Comparison of ENCODE assay signal across 12 cellular contexts in genomic region chr6:37821449-37821848, GRCh38. TPM values are rescaled to one million over a fixed set of nuclear protein-coding genes. Genes with fewer than 3 reads are reported as not detected.
A peak's percentile ranks its signal among the peaks of the same experiment; 100 is the strongest.
DNase-seq lines count a peak whose midpoint lies in the region; ATAC-seq and TF ChIP-seq lines count a peak whose summit lies in the region.
"Had no signal": no experiment of that assay in that cellular context is flagged by ENCODE, and none has a peak within 500 bp of the region (broad histone marks: within the 10 kb centered on the region; RNA-seq: fewer than 3 reads in every experiment).

No MANE protein-coding gene starts in this region.

- H3K36me3 Mint-ChIP-seq in T-helper 2 cell treated with Interferon-gamma antibody and Interleukin-4, amounts not matched to agents 5 μg/mL and 100 μg/mL, for 36 hours (ENCODE audit: low read depth): peaks cover 3% of the 10 kb centered on the region
- peaks cover 4% of the 10 kb centered on the region for H3K36me3 Mint-ChIP-seq in T-helper 17 cell (ENCODE audit: low read depth)

- H3K4me1 ChIP-seq in gastrocnemius medialis (peaks cover 58 to 62% of the 10 kb centered on the region in 2 donors), sigmoid colon (peaks cover 0 to 67% (median 59%) of the 10 kb centered on the region in 4 donors)
- peaks cover 24% of the 10 kb centered on the region for H3K4me1 ChIP-seq in effector memory CD4-positive, alpha-beta T cell (ENCODE audit: control insufficient read depth, insufficient read depth, low read length, poor library complexity, severe bottlenecking)

- H3K27ac ChIP-seq in gastrocnemius medialis (peak overlapping the region; percentile 96 to 99 (median 98)), sigmoid colon (peak overlapping the region in 1 of 4 donors; percentile 98)
- no peak overlapping the region for H3K27ac ChIP-seq in effector memory CD4-positive, alpha-beta T cell (ENCODE audit: insufficient read depth, low read length, poor library complexity, severe bottlenecking)

- no peak for DNase-seq in T-helper 2 cell treated with Interferon-gamma antibody and Interleukin-4, amounts not matched to agents 5 μg/mL and 100 μg/mL, for 36 hours (ENCODE audit: low spot score)
- DNase-seq in T-helper 2 cell (no peak), T-helper 17 cell (no peak), fibroblast of pulmonary artery (ENCODE audit: low read depth) (no peak), gastrocnemius medialis (peak in 1 of 2 donors; percentile 63), amniotic stem cell (lab: John Stamatoyannopoulos, UW) (no peak), sigmoid colon (no peak)
- no peak for DNase-seq in effector memory CD4-positive, alpha-beta T cell
- DNase-seq: GOT3; stimulated activated CD4-positive, alpha-beta T cell treated with anti-CD3 and anti-CD28 coated beads, Interleukin-15, amount 100 ng/mL, for 24 hours; T-helper 9 cell; thyroid gland had no signal

- no peaks in the 10 kb centered on the region for H3K27me3 ChIP-seq in gastrocnemius medialis
- H3K27me3 ChIP-seq in effector memory CD4-positive, alpha-beta T cell (replicated peaks; ENCODE audit: control insufficient read depth, insufficient read depth, low read length, poor library complexity, severe bottlenecking): no peaks in the 10 kb centered on the region
- H3K27me3 ChIP-seq in sigmoid colon: no peaks in the 10 kb centered on the region
- H3K27me3 ChIP-seq: thyroid gland had no signal

- in situ Hi-C loops in gastrocnemius medialis (cut with MboI; ENCODE audit: low sequenced_read_pairs in 4 of 4): no loop called here

- no peak for TF ChIP-seq EP300 in sigmoid colon (IDR thresholded peaks at IDR 0.05)

- H3K9me3 Mint-ChIP-seq in T-helper 2 cell treated with Interferon-gamma antibody and Interleukin-4, amounts not matched to agents 5 μg/mL and 100 μg/mL, for 36 hours: no peaks in the 10 kb centered on the region

- no peaks in the 10 kb centered on the region for H3K36me3 ChIP-seq in gastrocnemius medialis
- no peaks in the 10 kb centered on the region for H3K36me3 ChIP-seq in effector memory CD4-positive, alpha-beta T cell (ENCODE audit: control insufficient read depth, insufficient read depth, low read length)
- no peaks in the 10 kb centered on the region for H3K36me3 ChIP-seq in sigmoid colon
- H3K36me3 ChIP-seq: thyroid gland had no signal

- no peak overlapping the region for H3K27ac Mint-ChIP-seq in T-helper 2 cell treated with Interferon-gamma antibody and Interleukin-4, amounts not matched to agents 5 μg/mL and 100 μg/mL, for 36 hours
- H3K27ac Mint-ChIP-seq in T-helper 17 cell: peak overlapping the region; percentile 59

- H3K27me3 Mint-ChIP-seq in T-helper 2 cell treated with Interferon-gamma antibody and Interleukin-4, amounts not matched to agents 5 μg/mL and 100 μg/mL, for 36 hours (ENCODE audit: low read depth): peaks cover 4% of the 10 kb centered on the region
- H3K27me3 Mint-ChIP-seq in T-helper 17 cell: no peaks in the 10 kb centered on the region

- peaks cover 48% of the 10 kb centered on the region for H3K4me1 Mint-ChIP-seq in T-helper 2 cell treated with Interferon-gamma antibody and Interleukin-4, amounts not matched to agents 5 μg/mL and 100 μg/mL, for 36 hours (ENCODE audit: low read depth)
- H3K4me1 Mint-ChIP-seq in T-helper 17 cell: peaks cover 51% of the 10 kb centered on the region

- peak overlapping the region; percentile 76 for H3K4me3 ChIP-seq in fibroblast of pulmonary artery (replicated peaks; ENCODE audit: low read depth, low read length)
- peak overlapping the region; percentile 87 to 91 (median 89) for H3K4me3 ChIP-seq in gastrocnemius medialis
- no peak overlapping the region for H3K4me3 ChIP-seq in effector memory CD4-positive, alpha-beta T cell (ENCODE audit: insufficient read depth, low read depth, low read length, poor library complexity, severe bottlenecking)
- no peak overlapping the region for H3K4me3 ChIP-seq in sigmoid colon

- peak overlapping the region; percentile 91 for H3K4me3 Mint-ChIP-seq in T-helper 2 cell treated with Interferon-gamma antibody and Interleukin-4, amounts not matched to agents 5 μg/mL and 100 μg/mL, for 36 hours
- H3K4me3 Mint-ChIP-seq in T-helper 17 cell: peak overlapping the region; percentile 39

- H3K9me3 ChIP-seq in T-helper 17 cell (ENCODE audit: control insufficient read depth, low read length, poor library complexity, severe bottlenecking) (no peaks in the 10 kb centered on the region), gastrocnemius medialis (no peaks in the 10 kb centered on the region), sigmoid colon (no peaks in the 10 kb centered on the region)
- no peaks in the 10 kb centered on the region for H3K9me3 ChIP-seq in effector memory CD4-positive, alpha-beta T cell (ENCODE audit: control insufficient read depth, low read length)
- H3K9me3 ChIP-seq: thyroid gland had no signal

- TF ChIP-seq POLR2A in gastrocnemius medialis (IDR thresholded peaks at IDR 0.05) (peak in 1 of 2 donors; percentile 48), sigmoid colon (IDR thresholded peaks at IDR 0.05) (no peak)

- no peak for TF ChIP-seq CTCF in fibroblast of pulmonary artery (IDR thresholded peaks at IDR 0.05; ENCODE audit: low read length, missing control alignments)
- TF ChIP-seq CTCF in gastrocnemius medialis (IDR thresholded peaks at IDR 0.05 in 4 of 5, conservative IDR thresholded peaks at IDR 0.05 in 1 of 5): no peak
- no peak for TF ChIP-seq CTCF in sigmoid colon (IDR thresholded peaks at IDR 0.05)

- ATAC-seq in T-helper 17 cell: no peak
- peak; percentile 12 to 55 for ATAC-seq in gastrocnemius medialis

- intact Hi-C loops in gastrocnemius medialis (cut with DNase I; ENCODE audit: low total_unique reads) (no loop called here), sigmoid colon (cut with DNase I) (loop anchor here (5.0 kb wide), 1 partner anchor 881 kb away; the partner anchor contains the start of gene GLO1)

- WGBS in sigmoid colon, 2 donors: 82 to 89% methylated on average over 7 of the region's 7 CpGs

RNA-seq across cellular contexts. Expression of gene ZFAND3, which starts 1.9 kb away (rescaled TPM):
- total RNA-seq in T-helper 17 cell (10 to 100 TPM; 48.6 to 61.0 TPM), gastrocnemius medialis (10 to 100 TPM; 45.0 to 55.2 (median 49.5) TPM), sigmoid colon (10 to 100 TPM; 34.4 to 54.8 (median 40.2) TPM)
- polyA plus RNA-seq in sigmoid colon: 10 to 100 TPM; 32.4 to 44.5 (median 38.6) TPM

Comparison
In these comparisons a context has a peak if more than half of its experiments do, and no peak if none do; other contexts are left out.
1. H3K4me3 ChIP-seq: peak in fibroblast of pulmonary artery (single experiment) and gastrocnemius medialis (4 of 4); none in effector memory CD4-positive, alpha-beta T cell (single experiment) and sigmoid colon (0 of 4).